ENCODE assay signal across 8 cellular contexts in the genomic region with DNA sequence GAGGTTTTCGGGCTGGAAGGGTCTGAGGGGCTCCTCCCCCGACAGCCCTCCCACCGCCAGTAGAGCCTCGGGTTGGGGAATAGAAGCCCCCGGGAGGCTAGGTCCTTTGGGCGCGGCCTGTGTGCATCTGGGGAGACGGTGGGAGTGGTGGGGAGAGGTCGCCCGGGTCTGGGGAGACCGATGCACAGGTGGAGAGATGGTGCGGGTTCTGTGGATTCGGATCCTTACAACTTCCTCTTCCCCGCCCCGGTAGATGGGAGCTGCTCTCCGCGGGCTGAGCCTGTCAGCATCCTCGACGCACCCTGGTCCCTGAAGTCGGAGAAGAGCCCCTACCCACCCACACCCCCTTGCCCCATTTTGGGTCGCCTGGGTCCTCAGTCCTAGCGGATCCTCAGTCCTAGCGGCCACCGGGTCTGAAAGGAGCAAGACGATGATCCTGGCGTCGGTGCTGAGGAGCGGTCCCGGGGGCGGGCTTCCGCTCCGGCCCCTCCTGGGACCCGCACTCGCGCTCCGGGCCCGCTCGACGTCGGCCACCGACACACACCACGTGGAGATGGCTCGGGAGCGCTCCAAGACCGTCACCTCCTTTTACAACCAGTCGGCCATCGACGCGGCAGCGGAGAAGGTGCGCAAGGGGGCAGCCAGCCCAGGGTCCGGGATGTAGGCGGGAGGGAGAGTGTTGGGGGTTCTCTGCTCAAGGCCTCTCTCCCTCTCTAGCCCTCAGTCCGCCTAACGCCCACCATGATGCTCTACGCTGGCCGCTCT. TPM values are rescaled to one million over a fixed set of nuclear protein-coding genes. Genes with fewer than 3 reads are reported as not detected.
A peak's percentile ranks its signal among the peaks of the same experiment; 100 is the strongest.
DNase-seq lines count a peak whose midpoint lies in the region; ATAC-seq and TF ChIP-seq lines count a peak whose summit lies in the region.

No MANE protein-coding gene starts in this region.

- CTCF ChIA-PET in activated naive CD4-positive, alpha-beta T cell treated with anti-CD3 and anti-CD28 coated beads, Interleukin-2, amount 10 ng/mL, durations not matched to agents 7 days and 5 days (lab: Charles Lee) = no interaction called here
- CTCF ChIA-PET in MCF 10A (lab: Yijun Ruan, JAX) = interaction anchor here (0.6 kb wide), 1 partner anchor 349 kb away, joined by 4 read pairs; no protein-coding TSS in a partner anchor

- WGBS in lung, 2 donors = 45 to 50% methylated on average over 52 to 57 of the region's 57 CpGs
- 30% methylated on average over 57 of the region's 57 CpGs for WGBS in urinary bladder

- POLR2A ChIA-PET in MCF 10A (lab: Yijun Ruan, JAX) = interaction anchor here (0.5 to 1.9 kb wide), 5 partner anchors 9 to 147 kb away, joined by 3 to 10 read pairs (median 4); a partner anchor contains a TSS

- H3K36me3 Mint-ChIP-seq in activated naive CD4-positive, alpha-beta T cell treated with anti-CD3 and anti-CD28 coated beads, Interleukin-2, amount 10 ng/mL, durations not matched to agents 7 days and 5 days = peaks cover 21% of the 10 kb centered on the region
- peaks cover 38% of the 10 kb centered on the region for H3K36me3 Mint-ChIP-seq in MCF 10A (ENCODE audit: insufficient read depth, unreplicated experiment)

- peak overlapping the region; percentile 77 for H3K27ac Mint-ChIP-seq in activated naive CD4-positive, alpha-beta T cell treated with anti-CD3 and anti-CD28 coated beads, Interleukin-2, amount 10 ng/mL, durations not matched to agents 7 days and 5 days
- H3K27ac Mint-ChIP-seq in MCF 10A (ENCODE audit: low read depth, unreplicated experiment) = no peak overlapping the region

- peaks cover 36% of the 10 kb centered on the region for H3K4me1 Mint-ChIP-seq in activated naive CD4-positive, alpha-beta T cell treated with anti-CD3 and anti-CD28 coated beads, Interleukin-2, amount 10 ng/mL, durations not matched to agents 7 days and 5 days
- H3K4me1 Mint-ChIP-seq in MCF 10A (ENCODE audit: insufficient read depth, unreplicated experiment) = peaks cover 25% of the 10 kb centered on the region

- no peaks in the 10 kb centered on the region for H3K9me3 ChIP-seq in lung (ENCODE audit: control insufficient read depth in 2 of 2, insufficient read depth in 1 of 2, low read length in 1 of 2)

- no peak for DNase-seq in activated naive CD4-positive, alpha-beta T cell treated with anti-CD3 and anti-CD28 coated beads, Interleukin-2, amount 10 ng/mL, durations not matched to agents 7 days and 5 days
- no peak for DNase-seq in activated naive CD4-positive, alpha-beta T cell treated with Interleukin-2 at 50 U/mL for 16 hours
- DNase-seq in MCF 10A (ENCODE audit: unreplicated experiment) (no peak), lung (ENCODE audit: low spot score) (no peak), NCI-H524 treated with DMSO at 0.1 percent for 48 hours (lab: John Stamatoyannopoulos, UW) (no peak), NAMALWA (ENCODE audit: low spot score) (no peak)

- TF ChIP-seq CTCF in MCF 10A (IDR thresholded peaks at IDR 0.05; ENCODE audit: unreplicated experiment) = no peak
- no peak for TF ChIP-seq CTCF in lung (IDR thresholded peaks at IDR 0.05; ENCODE audit: control extremely low read depth, extremely low read depth)

- H3K27ac ChIP-seq in lung (ENCODE audit: low read depth in 1 of 2, low read length in 1 of 2) (peak overlapping the region; percentile 83 to 95), urinary bladder (ENCODE audit: low read depth) (peak overlapping the region; percentile 92)

- peaks cover 0 to 15% of the 10 kb centered on the region in 2 donors for H3K4me1 ChIP-seq in lung (ENCODE audit: control insufficient read depth in 2 of 2, insufficient read depth in 2 of 2, low read length in 2 of 2)
- peaks cover 1% of the 10 kb centered on the region for H3K4me1 ChIP-seq in urinary bladder (ENCODE audit: insufficient read depth)

- H3K36me3 ChIP-seq in lung (ENCODE audit: control insufficient read depth in 2 of 2, insufficient read depth in 2 of 2, low read length in 2 of 2) = peaks cover 0 to 28% of the 10 kb centered on the region in 2 donors
- no peaks in the 10 kb centered on the region for H3K36me3 ChIP-seq in urinary bladder (ENCODE audit: insufficient read depth)

- H3K4me3 ChIP-seq in lung (peak overlapping the region; percentile 97), urinary bladder (ENCODE audit: low read depth, low read length) (peak overlapping the region; percentile 92)

- H3K4me3 Mint-ChIP-seq in activated naive CD4-positive, alpha-beta T cell treated with anti-CD3 and anti-CD28 coated beads, Interleukin-2, amount 10 ng/mL, durations not matched to agents 7 days and 5 days = peak overlapping the region; percentile 79
- H3K4me3 Mint-ChIP-seq in MCF 10A (ENCODE audit: unreplicated experiment) = peak overlapping the region; percentile 73

- H3K9me3 Mint-ChIP-seq in activated naive CD4-positive, alpha-beta T cell treated with anti-CD3 and anti-CD28 coated beads, Interleukin-2, amount 10 ng/mL, durations not matched to agents 7 days and 5 days = no peaks in the 10 kb centered on the region
- H3K9me3 Mint-ChIP-seq in MCF 10A (ENCODE audit: unreplicated experiment) = no peaks in the 10 kb centered on the region

- BruUV-seq in MCF 10A (replicated peaks; lab: Mats Ljungman, UMichigan) = TSS peak; percentile 28

- no peak for ATAC-seq in lung (ENCODE audit: insufficient read depth, low FRiP score)
- no peak for ATAC-seq in GM21825 (IDR thresholded peaks at IDR 0.05; ENCODE audit: unreplicated experiment)

- intact Hi-C loops in MCF 10A (cut with micrococcal nuclease) = no loop called here

- H3K27me3 Mint-ChIP-seq in activated naive CD4-positive, alpha-beta T cell treated with anti-CD3 and anti-CD28 coated beads, Interleukin-2, amount 10 ng/mL, durations not matched to agents 7 days and 5 days = no peaks in the 10 kb centered on the region
- H3K27me3 Mint-ChIP-seq in MCF 10A (ENCODE audit: insufficient read depth, unreplicated experiment) = no peaks in the 10 kb centered on the region

- H3K27me3 ChIP-seq in lung (ENCODE audit: control insufficient read depth, insufficient read depth) = no peaks in the 10 kb centered on the region

RNA-seq across cellular contexts. Expression of a gene that starts 0.8 kb away (rescaled TPM):
- 31.7 and 41.0 TPM in 2 replicates for total RNA-seq in MCF 10A (2022)
- 10 to 100 TPM; 20.3 to 47.6 TPM for total RNA-seq in lung
- polyA plus RNA-seq in lung = 10 to 100 TPM; 16.2 to 61.8 TPM
- 10.4 TPM for total RNA-seq in urinary bladder
- 56.0 TPM for polyA plus RNA-seq in urinary bladder

RNA-seq across cellular contexts. Expression of a gene that starts 8.5 kb away (rescaled TPM):
- total RNA-seq in MCF 10A (2022) (42.0 and 45.8 TPM in 2 replicates), lung (10 to 100 TPM; 53.0 to 68.2 TPM), urinary bladder (41.2 TPM)
- polyA plus RNA-seq in lung (10 to 100 TPM; 53.5 to 73.2 TPM), urinary bladder (64.5 TPM)

RNA-seq across cellular contexts. Expression of a gene that starts 14.4 kb away (rescaled TPM):
- total RNA-seq in MCF 10A (2022) = 64.7 and 66.3 TPM in 2 replicates
- total RNA-seq in lung = 10 to 100 TPM; 49.4 to 74.3 TPM
- polyA plus RNA-seq in lung = 100 to 1,000 TPM in 1 of 2 donors, 10 to 100 TPM in 1; 66.8 to 118 TPM
- total RNA-seq in urinary bladder = 43.8 TPM
- polyA plus RNA-seq in urinary bladder = 210 TPM

RNA-seq across cellular contexts. Expression of a gene that starts 20.2 kb away (rescaled TPM):
- 4.4 and 5.5 TPM in 2 replicates for total RNA-seq in MCF 10A (2022)
- 1 to 10 TPM; 1.4 to 2.2 TPM for total RNA-seq in lung
- polyA plus RNA-seq in lung = 1 to 10 TPM; 1.6 to 2.3 TPM
- total RNA-seq in urinary bladder = 1.1 TPM
- 4.7 TPM for polyA plus RNA-seq in urinary bladder

RNA-seq across cellular contexts. Expression of a gene that starts 26.6 kb away (rescaled TPM):
- 24.6 and 32.6 TPM in 2 replicates for total RNA-seq in MCF 10A (2022)
- total RNA-seq in lung = 100 to 1,000 TPM in 1 of 2 donors, 10 to 100 TPM in 1; 84.4 to 127 TPM
- polyA plus RNA-seq in lung = 10 to 100 TPM; 83.2 to 95.3 TPM
- total RNA-seq in urinary bladder = 1.6 TPM
- 1.6 TPM for polyA plus RNA-seq in urinary bladder
